ENCODE assay signal across 13 cellular contexts in the genomic region with DNA sequence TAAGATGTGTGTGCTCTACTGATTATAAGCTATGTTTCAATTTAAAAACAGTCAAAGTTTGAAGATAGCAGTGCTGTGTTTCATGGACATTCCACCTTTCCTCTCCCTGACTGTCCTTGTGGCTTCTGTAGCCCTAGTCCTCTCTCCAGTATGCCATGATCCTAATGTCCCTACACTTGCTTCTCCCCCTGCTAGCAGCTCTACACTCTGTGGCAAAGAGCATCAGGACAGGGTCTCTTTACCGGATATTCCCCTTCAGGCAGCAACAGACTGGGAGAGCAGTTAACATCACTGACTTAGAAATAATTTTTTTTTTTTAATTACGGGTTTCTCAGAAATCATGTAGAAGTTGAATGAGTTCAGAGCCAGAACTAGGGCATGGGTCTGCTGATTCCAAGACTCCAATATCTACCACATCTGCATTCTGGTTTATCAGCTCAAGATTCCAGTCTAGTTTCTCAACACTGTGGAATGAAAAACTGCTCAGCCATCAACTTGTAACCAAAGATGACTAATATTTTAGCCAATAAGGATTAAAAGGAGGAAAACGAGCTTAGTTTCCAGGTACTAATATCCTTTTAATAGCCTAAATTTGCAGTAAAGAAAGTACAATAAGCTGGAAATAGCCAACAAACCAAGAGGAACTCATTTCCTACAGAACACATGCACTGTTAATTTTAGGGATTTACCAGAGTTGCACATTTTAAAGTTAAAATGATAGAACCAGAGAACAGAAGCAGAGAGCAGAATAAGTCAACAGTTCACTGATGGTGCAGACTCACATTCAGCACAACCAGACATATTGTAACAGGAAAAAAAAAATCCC. TPM values are rescaled to one million over a fixed set of nuclear protein-coding genes. Genes with fewer than 3 reads are reported as not detected.
DNase-seq lines count a peak whose midpoint lies in the region; ATAC-seq and TF ChIP-seq lines count a peak whose summit lies in the region.
"Had no signal": no experiment of that assay in that cellular context is flagged by ENCODE, and none has a peak within 500 bp of the region (broad histone marks: within the 10 kb centered on the region; RNA-seq: fewer than 3 reads in every experiment).

No MANE protein-coding gene starts in this region.

- H3K4me3 Mint-ChIP-seq in CD14-positive monocyte: no peak overlapping the region
- H3K4me3 Mint-ChIP-seq in activated CD4-positive, alpha-beta memory T cell treated with anti-CD3 and anti-CD28 coated beads for 36 hours: no peak overlapping the region

- H3K4me1 Mint-ChIP-seq in CD14-positive monocyte: peaks cover 43% of the 10 kb centered on the region
- peaks cover 59% of the 10 kb centered on the region for H3K4me1 Mint-ChIP-seq in activated CD4-positive, alpha-beta memory T cell treated with anti-CD3 and anti-CD28 coated beads for 36 hours (ENCODE audit: low read depth)

- no peak overlapping the region for H3K4me3 ChIP-seq in neutrophil (ENCODE audit: low read depth in 1 of 2, low read length in 1 of 2)
- H3K4me3 ChIP-seq: cardiac muscle cell, SJCRH30 had no signal

- H3K27ac ChIP-seq in neutrophil: peak overlapping the region; percentile 16
- H3K27ac ChIP-seq: cardiac muscle cell, HL-60, SJCRH30 had no signal

- in situ Hi-C loops in GM13976 (cut with MboI; ENCODE audit: low sequenced_read_pairs, unreplicated experiment): no loop called here

- no peaks in the 10 kb centered on the region for H3K27me3 Mint-ChIP-seq in CD14-positive monocyte (ENCODE audit: low read depth in 3 of 3)
- H3K27me3 Mint-ChIP-seq in activated CD4-positive, alpha-beta memory T cell treated with anti-CD3 and anti-CD28 coated beads for 36 hours: no peaks in the 10 kb centered on the region

- peak overlapping the region in 5 of 7 donors; percentile 4 to 26 (median 15) for H3K27ac Mint-ChIP-seq in CD14-positive monocyte
- no peak overlapping the region for H3K27ac Mint-ChIP-seq in activated CD4-positive, alpha-beta memory T cell treated with anti-CD3 and anti-CD28 coated beads for 36 hours

- intact Hi-C loops in CD14-positive monocyte (cut with micrococcal nuclease): no loop called here
- intact Hi-C loops in activated CD4-positive, alpha-beta memory T cell treated with anti-CD3 and anti-CD28 coated beads for 36 hours (cut with micrococcal nuclease): no loop called here

- CTCF ChIA-PET in activated CD4-positive, alpha-beta memory T cell treated with anti-CD3 and anti-CD28 coated beads for 36 hours (lab: Charles Lee): no interaction called here

- no peaks in the 10 kb centered on the region for H3K27me3 ChIP-seq in neutrophil
- H3K27me3 ChIP-seq: cardiac muscle cell, SJCRH30 had no signal

- peaks cover 9 to 12% of the 10 kb centered on the region in 2 experiments for H3K4me1 ChIP-seq in neutrophil (ENCODE audit: control insufficient read depth in 1 of 2, insufficient read depth in 1 of 2, low read depth in 1 of 2, low read length in 1 of 2)

- H3K36me3 ChIP-seq in neutrophil: no peaks in the 10 kb centered on the region
- H3K36me3 ChIP-seq: cardiac muscle cell, SJCRH30 had no signal

- H3K9me3 ChIP-seq in neutrophil: no peaks in the 10 kb centered on the region
- H3K9me3 ChIP-seq: SJCRH30 had no signal

- no peak for DNase-seq in CD14-positive monocyte (ENCODE audit: low spot score)
- DNase-seq in LHCN-M2 (ENCODE audit: low read depth): peak; percentile 79
- peak; percentile 75 for DNase-seq in dedifferentiated amniotic fluid mesenchymal stem cell (ENCODE audit: extremely low spot score)
- DNase-seq in GM13976 (ENCODE audit: low spot score): no peak
- no peak for DNase-seq in DMS79 treated with DMSO at 0.1 percent for 48 hours (lab: John Stamatoyannopoulos, UW)
- DNase-seq in activated CD4-positive, alpha-beta memory T cell treated with anti-CD3 and anti-CD28 coated beads for 36 hours: no peak
- DNase-seq: DMS 273 treated with DMSO at 0.1 percent for 48 hours, NCI-H2081 had no signal

- POLR2A ChIA-PET in activated CD4-positive, alpha-beta memory T cell treated with anti-CD3 and anti-CD28 coated beads for 36 hours (lab: Charles Lee): interaction anchor here (0.7 kb wide), 1 partner anchor 13 kb away, joined by 3 read pairs; no protein-coding TSS in a partner anchor

- TF ChIP-seq CTCF in CD14-positive monocyte (IDR thresholded peaks at IDR 0.05): no peak
- TF ChIP-seq CTCF in neutrophil (IDR thresholded peaks at IDR 0.05): no peak
- no peak for TF ChIP-seq CTCF in GM13976 (IDR thresholded peaks at IDR 0.05; ENCODE audit: borderline replicate concordance, control extremely low read depth, extremely low read depth, insufficient read depth, missing control alignments)

- peaks cover 0 to 11% of the 10 kb centered on the region in 2 donors for H3K36me3 Mint-ChIP-seq in CD14-positive monocyte
- peaks cover 2% of the 10 kb centered on the region for H3K36me3 Mint-ChIP-seq in activated CD4-positive, alpha-beta memory T cell treated with anti-CD3 and anti-CD28 coated beads for 36 hours

- no peaks in the 10 kb centered on the region for H3K9me3 Mint-ChIP-seq in CD14-positive monocyte
- no peaks in the 10 kb centered on the region for H3K9me3 Mint-ChIP-seq in activated CD4-positive, alpha-beta memory T cell treated with anti-CD3 and anti-CD28 coated beads for 36 hours

- ATAC-seq in GM21786 (IDR thresholded peaks at IDR 0.05; ENCODE audit: unreplicated experiment): no peak

RNA-seq across cellular contexts. Expression of a gene that starts 45.2 kb away (rescaled TPM):
- polyA plus RNA-seq in CD14-positive monocyte: 1 to 10 TPM; 7.0 to 8.2 TPM
- total RNA-seq in LHCN-M2 (2014; rRNA removed): 32.6 and 45.9 TPM in 2 replicates
- 14.5 TPM for polyA plus RNA-seq in LHCN-M2 (2012)
- total RNA-seq in activated CD4-positive, alpha-beta memory T cell treated with anti-CD3 and anti-CD28 coated beads for 36 hours: 10 to 100 TPM; 23.1 to 23.7 TPM

Comparison
In these comparisons a context has a peak if more than half of its experiments do, and no peak if none do; other contexts are left out.
1. DNase-seq: peak in LHCN-M2 (single experiment) and dedifferentiated amniotic fluid mesenchymal stem cell (single experiment); none in CD14-positive monocyte (single experiment), GM13976 (single experiment), DMS79 treated with DMSO at 0.1 percent for 48 hours (single experiment) and activated CD4-positive, alpha-beta memory T cell treated with anti-CD3 and anti-CD28 coated beads for 36 hours (single experiment).